ENCODE assay signal across 31 cellular contexts in genomic region chr19:37829526-37829925, GRCh38.
"Had no signal": no experiment of that assay in that cellular context is flagged by ENCODE, and none has a peak within 500 bp of the region (broad histone marks: within the 10 kb centered on the region; RNA-seq: fewer than 3 reads in every experiment).

No MANE protein-coding gene starts in this region.

- ATAC-seq: naive thymus-derived CD8-positive, alpha-beta T cell; natural killer cell treated with Interleukin-12 subunit alpha and Interleukin-12 subunit beta and Interleukin-15 and Interleukin-18, amount 100 ng/mL, for 72 hours; psoas muscle; right cardiac atrium; sciatic nerve; stimulated activated memory B cell treated with anti-CD40 and anti-IgM and Interleukin-4, amounts not matched to agents 10 μg/mL and 1 μg/mL and 100 μg/mL, for 72 hours; stimulated activated naive CD8-positive, alpha-beta T cell treated with anti-CD3 and anti-CD28 coated beads, Interleukin-15, amount 100 ng/mL, for 72 hours; stimulated activated naive CD8-positive, alpha-beta T cell treated with anti-CD3 and anti-CD28 coated beads, Interleukin-15, Interleukin-2, amounts not matched to agents 100 U/mL and 50 U/mL, for 24 hours had no signal

- H3K79me2 ChIP-seq: parathyroid adenoma had no signal

- H3K9ac ChIP-seq: parathyroid adenoma had no signal

- H3K27ac ChIP-seq: neutrophil, ovary, parathyroid adenoma, psoas muscle, skin epidermis, spleen, thoracic aorta, thyroid gland, tibial nerve, upper lobe of left lung, vagina had no signal

- H3K36me3 ChIP-seq: neutrophil, ovary had no signal

- H3K4me3 ChIP-seq: ovary, psoas muscle, skin epidermis, smooth muscle cell, spleen, thoracic aorta, thyroid gland, tibial nerve, upper lobe of left lung, vagina had no signal

- DNase-seq: naive thymus-derived CD8-positive, alpha-beta T cell; nephron progenitor cell; nucleus accumbens; ovary; psoas muscle; right cardiac atrium; spleen; stimulated activated CD4-positive, alpha-beta T cell treated with anti-CD3 and anti-CD28 coated beads, Interleukin-12 subunit alpha, Interleukin-12 subunit beta, amount 100 ng/mL, for 4 hours; stimulated activated CD4-positive, alpha-beta T cell treated with anti-CD3 and anti-CD28 coated beads, Interleukin-1b, Interleukin-23, amount 100 ng/mL, for 48 hours; stimulated activated CD4-positive, alpha-beta T cell treated with anti-CD3 and anti-CD28 coated beads, Interleukin-4, amount 100 ng/mL, for 1 hour; stimulated activated CD4-positive, alpha-beta T cell treated with anti-CD3 and anti-CD28 coated beads, Interleukin-4, amount 100 ng/mL, for 4 hours; stimulated activated CD8-positive, alpha-beta memory T cell treated with anti-CD3 and anti-CD28 coated beads, Interleukin-4, amount 100 ng/mL, for 48 hours; stimulated activated naive CD4-positive, alpha-beta T cell; stimulated activated naive CD8-positive, alpha-beta T cell treated with anti-CD3 and anti-CD28 coated beads, Interleukin-15, amount 100 ng/mL, for 72 hours; stimulated activated naive CD8-positive, alpha-beta T cell treated with anti-CD3 and anti-CD28 coated beads, Interleukin-15, Interleukin-2, amounts not matched to agents 100 U/mL and 50 U/mL, for 24 hours; thyroid gland; trophoblast cell; upper lobe of left lung had no signal

- H3K9me3 ChIP-seq: thyroid gland had no signal

- FAIRE-seq: urothelium cell line had no signal

- H3K4me1 Mint-ChIP-seq: naive thymus-derived CD8-positive, alpha-beta T cell; nephron progenitor cell; neural crest cell; stimulated activated memory B cell treated with anti-CD40 and anti-IgM and Interleukin-4, amounts not matched to agents 10 μg/mL and 1 μg/mL and 100 μg/mL, for 72 hours; stimulated activated naive CD8-positive, alpha-beta T cell treated with anti-CD3 and anti-CD28 coated beads, Interleukin-15, amount 100 ng/mL, for 72 hours had no signal

- H3K4me1 ChIP-seq: parathyroid adenoma, psoas muscle, spleen, thyroid gland, tibial nerve, upper lobe of left lung, vagina had no signal

- H2AFZ ChIP-seq: parathyroid adenoma had no signal

- H3K27me3 Mint-ChIP-seq: progenitor cell of endocrine pancreas; stimulated activated memory B cell treated with anti-CD40 and anti-IgM and Interleukin-4, amounts not matched to agents 10 μg/mL and 1 μg/mL and 100 μg/mL, for 72 hours; stimulated activated naive CD8-positive, alpha-beta T cell treated with anti-CD3 and anti-CD28 coated beads, Interleukin-15, amount 100 ng/mL, for 72 hours had no signal

- H3K4me3 Mint-ChIP-seq: naive thymus-derived CD8-positive, alpha-beta T cell; natural killer cell treated with Interleukin-12 subunit alpha and Interleukin-12 subunit beta and Interleukin-15 and Interleukin-18, amount 100 ng/mL, for 72 hours; nephron progenitor cell; neural crest cell; stimulated activated memory B cell treated with anti-CD40 and anti-IgM and Interleukin-4, amounts not matched to agents 10 μg/mL and 1 μg/mL and 100 μg/mL, for 72 hours; stimulated activated naive CD8-positive, alpha-beta T cell treated with anti-CD3 and anti-CD28 coated beads, Interleukin-15, amount 100 ng/mL, for 72 hours had no signal

- H3K4me2 ChIP-seq: smooth muscle cell had no signal

- H3K27ac Mint-ChIP-seq: natural killer cell treated with Interleukin-12 subunit alpha and Interleukin-12 subunit beta and Interleukin-15 and Interleukin-18, amount 100 ng/mL, for 72 hours; nephron progenitor cell; progenitor cell of endocrine pancreas; stimulated activated memory B cell treated with anti-CD40 and anti-IgM and Interleukin-4, amounts not matched to agents 10 μg/mL and 1 μg/mL and 100 μg/mL, for 72 hours; stimulated activated naive CD8-positive, alpha-beta T cell treated with anti-CD3 and anti-CD28 coated beads, Interleukin-15, amount 100 ng/mL, for 72 hours had no signal

- H3K27me3 ChIP-seq: neutrophil, ovary, spleen, thyroid gland, tibial nerve, upper lobe of left lung, vagina had no signal
